ENCODE assay signal across 16 cellular contexts in genomic region chr12:13130981-13131380, GRCh38. TPM values are rescaled to one million over a fixed set of nuclear protein-coding genes. Genes with fewer than 3 reads are reported as not detected.
"Had no signal": no experiment of that assay in that cellular context is flagged by ENCODE, and none has a peak within 500 bp of the region (broad histone marks: within the 10 kb centered on the region; RNA-seq: fewer than 3 reads in every experiment).

No MANE protein-coding gene starts in this region.

- H3K9me3 ChIP-seq: lower lobe of right lung, mucosa of descending colon, sigmoid colon, testis had no signal

- H3K9me3 Mint-ChIP-seq: naive thymus-derived CD8-positive, alpha-beta T cell; stimulated activated naive CD8-positive, alpha-beta T cell treated with anti-CD3 and anti-CD28 coated beads, Interleukin-15, amount 100 ng/mL, for 72 hours; WTC11 had no signal

- H3K36me3 Mint-ChIP-seq: naive thymus-derived CD8-positive, alpha-beta T cell; WTC11 had no signal

- H3K27ac Mint-ChIP-seq: activated CD8-positive, alpha-beta T cell treated with anti-CD3 and anti-CD28 coated beads, Interleukin-2, amount 10 ng/mL, durations not matched to agents 7 days and 5 days; naive thymus-derived CD8-positive, alpha-beta T cell; stimulated activated naive CD8-positive, alpha-beta T cell treated with anti-CD3 and anti-CD28 coated beads, Interleukin-15, amount 100 ng/mL, for 72 hours; WTC11 had no signal

- H3K4me3 ChIP-seq: lower lobe of right lung, mucosa of descending colon, sigmoid colon, testis had no signal

- H3K36me3 ChIP-seq: lower lobe of right lung, sigmoid colon had no signal

- H3K27ac ChIP-seq: lower lobe of right lung, sigmoid colon, testis had no signal

- DNase-seq: activated CD4-positive, alpha-beta T cell treated with anti-CD3 and anti-CD28 coated beads for 48 hours; activated CD8-positive, alpha-beta memory T cell treated with anti-CD3 and anti-CD28 coated beads, Interleukin-2, amount 50 U/mL, for 48 hours; activated CD8-positive, alpha-beta T cell treated with anti-CD3 and anti-CD28 coated beads, Interleukin-2, amount 10 ng/mL, durations not matched to agents 7 days and 5 days; activated naive CD4-positive, alpha-beta T cell; cortex of kidney; effector CD8-positive, alpha-beta T cell; lower lobe of right lung; mucosa of descending colon; naive thymus-derived CD8-positive, alpha-beta T cell; sigmoid colon; stimulated activated CD4-positive, alpha-beta T cell treated with anti-CD3 and anti-CD28 coated beads, Interleukin-2, amount 100 ng/mL, for 48 hours; stimulated activated CD8-positive, alpha-beta memory T cell treated with anti-CD3 and anti-CD28 coated beads, Interleukin-4, amount 100 ng/mL, for 48 hours; stimulated activated naive CD8-positive, alpha-beta T cell treated with anti-CD3 and anti-CD28 coated beads, Interleukin-15, amount 100 ng/mL, for 72 hours; testis had no signal

- ATAC-seq: activated CD8-positive, alpha-beta T cell treated with anti-CD3 and anti-CD28 coated beads, Interleukin-2, amount 10 ng/mL, durations not matched to agents 7 days and 5 days; lower lobe of right lung; mucosa of descending colon; naive thymus-derived CD8-positive, alpha-beta T cell; stimulated activated naive CD8-positive, alpha-beta T cell treated with anti-CD3 and anti-CD28 coated beads, Interleukin-15, amount 100 ng/mL, for 72 hours; WTC11 had no signal

- H3K4me1 Mint-ChIP-seq: stimulated activated naive CD8-positive, alpha-beta T cell treated with anti-CD3 and anti-CD28 coated beads, Interleukin-15, amount 100 ng/mL, for 72 hours had no signal

- H3K4me1 ChIP-seq: sigmoid colon had no signal

- H3K4me3 Mint-ChIP-seq: activated CD8-positive, alpha-beta T cell treated with anti-CD3 and anti-CD28 coated beads, Interleukin-2, amount 10 ng/mL, durations not matched to agents 7 days and 5 days; naive thymus-derived CD8-positive, alpha-beta T cell; stimulated activated naive CD8-positive, alpha-beta T cell treated with anti-CD3 and anti-CD28 coated beads, Interleukin-15, amount 100 ng/mL, for 72 hours; WTC11 had no signal

- H3K27me3 Mint-ChIP-seq: stimulated activated naive CD8-positive, alpha-beta T cell treated with anti-CD3 and anti-CD28 coated beads, Interleukin-15, amount 100 ng/mL, for 72 hours had no signal

- H3K27me3 ChIP-seq: sigmoid colon, testis had no signal

RNA-seq across cellular contexts. Expression of gene GSG1, which starts 27.5 kb away (rescaled TPM):
- total RNA-seq: activated CD8-positive, alpha-beta T cell treated with anti-CD3 and anti-CD28 coated beads, Interleukin-2, amount 10 ng/mL, durations not matched to agents 7 days and 5 days; lower lobe of right lung; mucosa of descending colon; naive thymus-derived CD8-positive, alpha-beta T cell; sigmoid colon; T-helper 1 cell treated with Interleukin-12 subunit alpha and Interleukin-12 subunit beta and Interleukin-4 antibody, amounts not matched to agents 30 ng/mL and 1 ng/mL, for 36 hours had no signal
- polyA plus RNA-seq: sigmoid colon had no signal
